ENCODE assay signal across 1 cellular context in genomic region chr17:43402567-43402966, GRCh38.
TF ChIP-seq lines count a peak whose summit lies in the region.

No MANE protein-coding gene starts in this region.

TF ChIP-seq in HepG2, 621 proteins besides CTCF, POLR2A, EP300 and RAD21 (continued from another document and continues in another):
- TF ChIP-seq, protein P1, sequence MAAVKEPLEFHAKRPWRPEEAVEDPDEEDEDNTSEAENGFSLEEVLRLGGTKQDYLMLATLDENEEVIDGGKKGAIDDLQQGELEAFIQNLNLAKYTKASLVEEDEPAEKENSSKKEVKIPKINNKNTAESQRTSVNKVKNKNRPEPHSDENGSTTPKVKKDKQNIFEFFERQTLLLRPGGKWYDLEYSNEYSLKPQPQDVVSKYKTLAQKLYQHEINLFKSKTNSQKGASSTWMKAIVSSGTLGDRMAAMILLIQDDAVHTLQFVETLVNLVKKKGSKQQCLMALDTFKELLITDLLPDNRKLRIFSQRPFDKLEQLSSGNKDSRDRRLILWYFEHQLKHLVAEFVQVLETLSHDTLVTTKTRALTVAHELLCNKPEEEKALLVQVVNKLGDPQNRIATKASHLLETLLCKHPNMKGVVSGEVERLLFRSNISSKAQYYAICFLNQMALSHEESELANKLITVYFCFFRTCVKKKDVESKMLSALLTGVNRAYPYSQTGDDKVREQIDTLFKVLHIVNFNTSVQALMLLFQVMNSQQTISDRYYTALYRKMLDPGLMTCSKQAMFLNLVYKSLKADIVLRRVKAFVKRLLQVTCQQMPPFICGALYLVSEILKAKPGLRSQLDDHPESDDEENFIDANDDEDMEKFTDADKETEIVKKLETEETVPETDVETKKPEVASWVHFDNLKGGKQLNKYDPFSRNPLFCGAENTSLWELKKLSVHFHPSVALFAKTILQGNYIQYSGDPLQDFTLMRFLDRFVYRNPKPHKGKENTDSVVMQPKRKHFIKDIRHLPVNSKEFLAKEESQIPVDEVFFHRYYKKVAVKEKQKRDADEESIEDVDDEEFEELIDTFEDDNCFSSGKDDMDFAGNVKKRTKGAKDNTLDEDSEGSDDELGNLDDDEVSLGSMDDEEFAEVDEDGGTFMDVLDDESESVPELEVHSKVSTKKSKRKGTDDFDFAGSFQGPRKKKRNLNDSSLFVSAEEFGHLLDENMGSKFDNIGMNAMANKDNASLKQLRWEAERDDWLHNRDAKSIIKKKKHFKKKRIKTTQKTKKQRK (IDR thresholded peaks at IDR 0.05; ENCODE audit: low read length), result no peak
- TF ChIP-seq RFXANK (CRISPR knock-in tag; IDR thresholded peaks at IDR 0.05), result no peak
- no peak for TF ChIP-seq E2F2 (CRISPR knock-in tag; IDR thresholded peaks at IDR 0.05; ENCODE audit: borderline replicate concordance)
- TF ChIP-seq ZNF652 (CRISPR knock-in tag; IDR thresholded peaks at IDR 0.05; ENCODE audit: borderline replicate concordance, low read depth), result no peak
- no peak for TF ChIP-seq DR1 (CRISPR knock-in tag; IDR thresholded peaks at IDR 0.05)
- no peak for TF ChIP-seq MYC (CRISPR knock-in tag; IDR thresholded peaks at IDR 0.05; ENCODE audit: borderline replicate concordance)
- no peak for TF ChIP-seq IKZF4 (CRISPR knock-in tag; IDR thresholded peaks at IDR 0.05; ENCODE audit: borderline replicate concordance, low read depth, not compliant biosample characterization)
- TF ChIP-seq PHB2 (IDR thresholded peaks at IDR 0.05; ENCODE audit: partially characterized antibody), result no peak
- TF ChIP-seq PAWR (CRISPR knock-in tag; IDR thresholded peaks at IDR 0.05; ENCODE audit: borderline replicate concordance), result no peak
- TF ChIP-seq, protein P2, sequence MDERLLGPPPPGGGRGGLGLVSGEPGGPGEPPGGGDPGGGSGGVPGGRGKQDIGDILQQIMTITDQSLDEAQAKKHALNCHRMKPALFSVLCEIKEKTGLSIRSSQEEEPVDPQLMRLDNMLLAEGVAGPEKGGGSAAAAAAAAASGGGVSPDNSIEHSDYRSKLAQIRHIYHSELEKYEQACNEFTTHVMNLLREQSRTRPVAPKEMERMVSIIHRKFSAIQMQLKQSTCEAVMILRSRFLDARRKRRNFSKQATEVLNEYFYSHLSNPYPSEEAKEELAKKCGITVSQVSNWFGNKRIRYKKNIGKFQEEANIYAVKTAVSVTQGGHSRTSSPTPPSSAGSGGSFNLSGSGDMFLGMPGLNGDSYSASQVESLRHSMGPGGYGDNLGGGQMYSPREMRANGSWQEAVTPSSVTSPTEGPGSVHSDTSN (CRISPR knock-in tag; IDR thresholded peaks at IDR 0.05), result no peak
- TF ChIP-seq SAFB2 (CRISPR knock-in tag; IDR thresholded peaks at IDR 0.05; ENCODE audit: borderline replicate concordance, low read depth), result no peak
- TF ChIP-seq, protein P3, sequence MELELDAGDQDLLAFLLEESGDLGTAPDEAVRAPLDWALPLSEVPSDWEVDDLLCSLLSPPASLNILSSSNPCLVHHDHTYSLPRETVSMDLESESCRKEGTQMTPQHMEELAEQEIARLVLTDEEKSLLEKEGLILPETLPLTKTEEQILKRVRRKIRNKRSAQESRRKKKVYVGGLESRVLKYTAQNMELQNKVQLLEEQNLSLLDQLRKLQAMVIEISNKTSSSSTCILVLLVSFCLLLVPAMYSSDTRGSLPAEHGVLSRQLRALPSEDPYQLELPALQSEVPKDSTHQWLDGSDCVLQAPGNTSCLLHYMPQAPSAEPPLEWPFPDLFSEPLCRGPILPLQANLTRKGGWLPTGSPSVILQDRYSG (CRISPR knock-in tag; IDR thresholded peaks at IDR 0.05), result no peak
- no peak for TF ChIP-seq ATM (IDR thresholded peaks at IDR 0.05; ENCODE audit: borderline replicate concordance)
- TF ChIP-seq SMYD3 (CRISPR knock-in tag; IDR thresholded peaks at IDR 0.05), result no peak
- TF ChIP-seq, protein P4, sequence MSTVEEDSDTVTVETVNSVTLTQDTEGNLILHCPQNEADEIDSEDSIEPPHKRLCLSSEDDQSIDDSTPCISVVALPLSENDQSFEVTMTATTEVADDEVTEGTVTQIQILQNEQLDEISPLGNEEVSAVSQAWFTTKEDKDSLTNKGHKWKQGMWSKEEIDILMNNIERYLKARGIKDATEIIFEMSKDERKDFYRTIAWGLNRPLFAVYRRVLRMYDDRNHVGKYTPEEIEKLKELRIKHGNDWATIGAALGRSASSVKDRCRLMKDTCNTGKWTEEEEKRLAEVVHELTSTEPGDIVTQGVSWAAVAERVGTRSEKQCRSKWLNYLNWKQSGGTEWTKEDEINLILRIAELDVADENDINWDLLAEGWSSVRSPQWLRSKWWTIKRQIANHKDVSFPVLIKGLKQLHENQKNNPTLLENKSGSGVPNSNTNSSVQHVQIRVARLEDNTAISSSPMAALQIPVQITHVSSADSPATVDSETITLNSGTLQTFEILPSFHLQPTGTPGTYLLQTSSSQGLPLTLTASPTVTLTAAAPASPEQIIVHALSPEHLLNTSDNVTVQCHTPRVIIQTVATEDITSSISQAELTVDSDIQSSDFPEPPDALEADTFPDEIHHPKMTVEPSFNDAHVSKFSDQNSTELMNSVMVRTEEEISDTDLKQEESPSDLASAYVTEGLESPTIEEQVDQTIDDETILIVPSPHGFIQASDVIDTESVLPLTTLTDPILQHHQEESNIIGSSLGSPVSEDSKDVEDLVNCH (CRISPR knock-in tag; IDR thresholded peaks at IDR 0.05), result no peak
- TF ChIP-seq HMG20B (CRISPR knock-in tag; conservative IDR thresholded peaks at IDR 0.05), result no peak
- TF ChIP-seq ZNF362 (CRISPR knock-in tag; IDR thresholded peaks at IDR 0.05; ENCODE audit: borderline replicate concordance), result no peak
- no peak for TF ChIP-seq AFF4 (CRISPR knock-in tag; IDR thresholded peaks at IDR 0.05)
- no peak for TF ChIP-seq ZNF780A (CRISPR knock-in tag; IDR thresholded peaks at IDR 0.05)
- 0 out of 2 replicates have a peak, but pooled peaks have one; percentile 26 for TF ChIP-seq PHF8 (CRISPR knock-in tag; IDR thresholded peaks at IDR 0.05)
- TF ChIP-seq TCF7L2 (IDR thresholded peaks at IDR 0.05; ENCODE audit: low read depth, low read length), result no peak
- TF ChIP-seq RFX1 (IDR thresholded peaks at IDR 0.05), result no peak
- TF ChIP-seq ZNF574 (CRISPR knock-in tag; IDR thresholded peaks at IDR 0.05), result peak; percentile 64; the same call in 1 of the 2 replicates
- TF ChIP-seq U2AF1 (optimal IDR thresholded peaks at IDR 0.05; ENCODE audit: low read depth, low read length), result no peak
- no peak for TF ChIP-seq ZNF614 (CRISPR knock-in tag; IDR thresholded peaks at IDR 0.05; ENCODE audit: borderline replicate concordance)
- TF ChIP-seq, protein P5, sequence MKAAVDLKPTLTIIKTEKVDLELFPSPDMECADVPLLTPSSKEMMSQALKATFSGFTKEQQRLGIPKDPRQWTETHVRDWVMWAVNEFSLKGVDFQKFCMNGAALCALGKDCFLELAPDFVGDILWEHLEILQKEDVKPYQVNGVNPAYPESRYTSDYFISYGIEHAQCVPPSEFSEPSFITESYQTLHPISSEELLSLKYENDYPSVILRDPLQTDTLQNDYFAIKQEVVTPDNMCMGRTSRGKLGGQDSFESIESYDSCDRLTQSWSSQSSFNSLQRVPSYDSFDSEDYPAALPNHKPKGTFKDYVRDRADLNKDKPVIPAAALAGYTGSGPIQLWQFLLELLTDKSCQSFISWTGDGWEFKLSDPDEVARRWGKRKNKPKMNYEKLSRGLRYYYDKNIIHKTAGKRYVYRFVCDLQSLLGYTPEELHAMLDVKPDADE (CRISPR knock-in tag; IDR thresholded peaks at IDR 0.05), result no peak
- TF ChIP-seq HHEX (CRISPR knock-in tag; IDR thresholded peaks at IDR 0.05), result no peak
- peak; percentile 13; the same call in 1 of the 2 replicates for TF ChIP-seq BCL3 (CRISPR knock-in tag; IDR thresholded peaks at IDR 0.05)
- no peak for TF ChIP-seq ZNF773 (CRISPR knock-in tag; IDR thresholded peaks at IDR 0.05; ENCODE audit: borderline replicate concordance)
- TF ChIP-seq ZNF547 (CRISPR knock-in tag; IDR thresholded peaks at IDR 0.05), result no peak; the same call in 1 of the 2 replicates
- TF ChIP-seq, protein P6, sequence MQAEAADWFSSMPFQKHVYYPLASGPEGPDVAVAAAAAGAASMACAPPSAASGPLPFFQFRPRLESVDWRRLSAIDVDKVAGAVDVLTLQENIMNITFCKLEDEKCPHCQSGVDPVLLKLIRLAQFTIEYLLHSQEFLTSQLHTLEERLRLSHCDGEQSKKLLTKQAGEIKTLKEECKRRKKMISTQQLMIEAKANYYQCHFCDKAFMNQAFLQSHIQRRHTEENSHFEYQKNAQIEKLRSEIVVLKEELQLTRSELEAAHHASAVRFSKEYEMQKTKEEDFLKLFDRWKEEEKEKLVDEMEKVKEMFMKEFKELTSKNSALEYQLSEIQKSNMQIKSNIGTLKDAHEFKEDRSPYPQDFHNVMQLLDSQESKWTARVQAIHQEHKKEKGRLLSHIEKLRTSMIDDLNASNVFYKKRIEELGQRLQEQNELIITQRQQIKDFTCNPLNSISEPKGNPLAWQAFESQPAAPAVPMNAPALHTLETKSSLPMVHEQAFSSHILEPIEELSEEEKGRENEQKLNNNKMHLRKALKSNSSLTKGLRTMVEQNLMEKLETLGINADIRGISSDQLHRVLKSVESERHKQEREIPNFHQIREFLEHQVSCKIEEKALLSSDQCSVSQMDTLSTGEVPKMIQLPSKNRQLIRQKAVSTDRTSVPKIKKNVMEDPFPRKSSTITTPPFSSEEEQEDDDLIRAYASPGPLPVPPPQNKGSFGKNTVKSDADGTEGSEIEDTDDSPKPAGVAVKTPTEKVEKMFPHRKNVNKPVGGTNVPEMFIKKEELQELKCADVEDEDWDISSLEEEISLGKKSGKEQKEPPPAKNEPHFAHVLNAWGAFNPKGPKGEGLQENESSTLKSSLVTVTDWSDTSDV (CRISPR knock-in tag; IDR thresholded peaks at IDR 0.05), result no peak
- no peak for TF ChIP-seq CREB1 (IDR thresholded peaks at IDR 0.05)
- TF ChIP-seq CREB1 (CRISPR knock-in tag; IDR thresholded peaks at IDR 0.05), result no peak
- no peak for TF ChIP-seq FOXA1 (IDR thresholded peaks at IDR 0.05)
- TF ChIP-seq FOXA1 (CRISPR knock-in tag; IDR thresholded peaks at IDR 0.05), result no peak
- no peak for TF ChIP-seq ZNF367 (CRISPR knock-in tag; IDR thresholded peaks at IDR 0.05; ENCODE audit: borderline replicate concordance)
- TF ChIP-seq HCFC1 (IDR thresholded peaks at IDR 0.05; ENCODE audit: low read depth, low read length), result no peak
